ENCODE assay signal across 9 cellular contexts in the genomic region with DNA sequence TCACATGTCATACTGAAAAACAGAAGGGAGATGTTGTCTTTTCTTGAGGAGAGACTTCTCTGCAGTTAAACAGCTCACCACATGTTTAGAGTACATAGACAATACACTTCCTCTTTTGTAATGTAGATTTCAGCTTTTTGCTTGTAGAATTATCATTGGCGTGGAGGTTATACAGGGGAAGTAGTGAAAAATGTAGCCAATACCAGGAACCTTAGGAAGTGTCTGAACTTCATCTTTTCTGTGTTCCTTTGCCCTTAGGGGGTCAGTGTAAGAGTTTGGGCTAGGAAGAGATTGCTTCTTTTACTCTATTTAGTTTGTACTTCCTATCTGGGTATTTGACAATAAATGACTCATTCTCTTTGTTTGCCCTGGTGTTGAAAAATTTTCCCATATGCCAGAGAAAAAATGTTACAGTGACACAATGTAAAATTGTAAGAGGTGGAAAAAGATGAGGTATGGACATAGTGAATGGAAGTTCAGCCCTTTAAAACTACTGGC. TPM values are rescaled to one million over a fixed set of nuclear protein-coding genes. Genes with fewer than 3 reads are reported as not detected.
DNase-seq lines count a peak whose midpoint lies in the region; ATAC-seq, FAIRE-seq and TF ChIP-seq lines count a peak whose summit lies in the region.
"Had no signal": no experiment of that assay in that cellular context is flagged by ENCODE, and none has a peak within 500 bp of the region (broad histone marks: within the 10 kb centered on the region; RNA-seq: fewer than 3 reads in every experiment).

No MANE protein-coding gene starts in this region.

- H3K27ac ChIP-seq in small intestine (ENCODE audit: low read depth in 1 of 2, low read length in 1 of 2) (no peak overlapping the region), transverse colon (peak overlapping the region in 1 of 4 donors; percentile 1)

- no peaks in the 10 kb centered on the region for H3K9me3 ChIP-seq in small intestine (ENCODE audit: control insufficient read depth, low read depth)
- H3K9me3 ChIP-seq in transverse colon = no peaks in the 10 kb centered on the region

- no peaks in the 10 kb centered on the region for H3K27me3 ChIP-seq in small intestine (ENCODE audit: control insufficient read depth in 2 of 2, insufficient read depth in 2 of 2, low read length in 2 of 2)
- no peaks in the 10 kb centered on the region for H3K27me3 ChIP-seq in transverse colon

- no peak for TF ChIP-seq EP300 in transverse colon (IDR thresholded peaks at IDR 0.05; ENCODE audit: low read depth)

- TF ChIP-seq POLR2A in transverse colon (IDR thresholded peaks at IDR 0.05) = no peak

- H3K4me1 ChIP-seq in small intestine (ENCODE audit: control insufficient read depth in 2 of 2, insufficient read depth in 1 of 2, low read depth in 1 of 2, low read length in 1 of 2) (no peaks in the 10 kb centered on the region), transverse colon (peaks cover 0 to 9% (median 3%) of the 10 kb centered on the region in 4 donors)

- 21 to 56% (median 45%) methylated on average over 1 of the region's 1 CpG for WGBS in small intestine, 3 donors
- WGBS in transverse colon (ENCODE audit: low coverage in 1 of 2), 2 donors = 14 to 30% methylated on average over 1 of the region's 1 CpG

- peak; percentile 67 for ATAC-seq in GM19463 (IDR thresholded peaks at IDR 0.05; ENCODE audit: unreplicated experiment)
- ATAC-seq in HG03460 (IDR thresholded peaks at IDR 0.05; ENCODE audit: unreplicated experiment) = peak; percentile 71

- FAIRE-seq in small intestine (lab: Jason Lieb, UNC) = no peak

- TF ChIP-seq CTCF in transverse colon (IDR thresholded peaks at IDR 0.05) = no peak

- peak; percentile 27 for DNase-seq in brain pericyte (ENCODE audit: low read depth, low spot score)
- peak; percentile 12 for DNase-seq in small intestine
- DNase-seq in transverse colon = no peak
- no peak for DNase-seq in NCI-H2171 (lab: John Stamatoyannopoulos, UW)
- DNase-seq in activated CD8-positive, alpha-beta memory T cell treated with anti-CD3 and anti-CD28 coated beads, Interleukin-2, amount 50 U/mL, for 48 hours = no peak
- no peak for DNase-seq in midbrain (lab: John Stamatoyannopoulos, UW)
- DNase-seq: MM.1S had no signal

- intact Hi-C loops in transverse colon (cut with DNase I; ENCODE audit: low total_unique reads) = no loop called here

- H3K4me3 ChIP-seq in small intestine (ENCODE audit: low read depth in 1 of 2, low read length in 2 of 2) (no peak overlapping the region), transverse colon (no peak overlapping the region)

- H3K36me3 ChIP-seq in small intestine (ENCODE audit: control insufficient read depth in 2 of 2, insufficient read depth in 2 of 2, low read length in 2 of 2) (no peaks in the 10 kb centered on the region), transverse colon (no peaks in the 10 kb centered on the region)

- in situ Hi-C loops in transverse colon (cut with MboI; ENCODE audit: low pct_ligation_motif_present in 1 of 4, low pct_unique_long_range_greater_than_20kb in 1 of 4, low sequenced_read_pairs in 3 of 4) = loop anchor here in 1 of 4 donors (25.0 kb wide), 1 partner anchor 432 kb away; no protein-coding TSS in a partner anchor

RNA-seq across cellular contexts. Expression of a gene that starts 21.0 kb away (rescaled TPM):
- polyA plus RNA-seq in small intestine = 10 to 100 TPM; 12.8 to 81.4 (median 72.7) TPM
- 100 to 1,000 TPM in 3 of 4 donors, 10 to 100 TPM in 1; 36.8 to 430 (median 265) TPM for total RNA-seq in transverse colon

RNA-seq across cellular contexts. Expression of a gene that starts 35.6 kb away (rescaled TPM):
- polyA plus RNA-seq in small intestine = 1 to 10 TPM; 1.3 to 8.7 (median 8.4) TPM
- 100 to 1,000 TPM in 1 of 4 donors, 10 to 100 TPM in 2, under 1 TPM in 1; 1.00 to 152 (median 46.0) TPM for total RNA-seq in transverse colon

RNA-seq across cellular contexts. Expression of a gene that starts 36.0 kb away (rescaled TPM):
- polyA plus RNA-seq in small intestine = 1 to 10 TPM in 1 of 3 donors, under 1 TPM in 1, not detected in 1; 0.30 to 2.7 TPM
- total RNA-seq in transverse colon = 1 to 10 TPM in 2 of 4 donors, not detected in 2; 2.2 to 8.6 TPM

Comparison
In these comparisons a context has a peak if more than half of its experiments do, and no peak if none do; other contexts are left out.
1. DNase-seq: peak in brain pericyte (single experiment) and small intestine (single experiment); none in transverse colon (single experiment), NCI-H2171 (single experiment), activated CD8-positive, alpha-beta memory T cell treated with anti-CD3 and anti-CD28 coated beads, Interleukin-2, amount 50 U/mL, for 48 hours (single experiment) and midbrain (single experiment).